In genomic region chr15:66488525-66488924, GRCh38 we compare ENCODE assay signal across 1 cellular context.
TF ChIP-seq lines count a peak whose summit lies in the region.

No MANE protein-coding gene starts in this region.

TF ChIP-seq in HepG2, 621 proteins besides CTCF, POLR2A, EP300 and RAD21:
- no peak for TF ChIP-seq SMARCE1 (IDR thresholded peaks at IDR 0.05; ENCODE audit: borderline replicate concordance)
- TF ChIP-seq ZBTB8A (CRISPR knock-in tag; IDR thresholded peaks at IDR 0.05; ENCODE audit: borderline replicate concordance, low read depth), result no peak
- TF ChIP-seq ARID3A (IDR thresholded peaks at IDR 0.05; ENCODE audit: low read depth, low read length), result no peak
- no peak for TF ChIP-seq ZSCAN25 (CRISPR knock-in tag; IDR thresholded peaks at IDR 0.05)
- no peak for TF ChIP-seq IKZF5 (CRISPR knock-in tag; IDR thresholded peaks at IDR 0.05)
- no peak for TF ChIP-seq ZNF264 (CRISPR knock-in tag; IDR thresholded peaks at IDR 0.05)
- TF ChIP-seq CERS6 (CRISPR knock-in tag; IDR thresholded peaks at IDR 0.05), result no peak
- TF ChIP-seq ARID2 (CRISPR knock-in tag; IDR thresholded peaks at IDR 0.05; ENCODE audit: borderline replicate concordance), result no peak
- TF ChIP-seq ZNF792 (CRISPR knock-in tag; IDR thresholded peaks at IDR 0.05), result no peak
- TF ChIP-seq FOXK2 (IDR thresholded peaks at IDR 0.05), result no peak
- TF ChIP-seq PBX3 (CRISPR knock-in tag; IDR thresholded peaks at IDR 0.05; ENCODE audit: borderline replicate concordance), result no peak
- no peak for TF ChIP-seq PLSCR1 (CRISPR knock-in tag; IDR thresholded peaks at IDR 0.05; ENCODE audit: borderline replicate concordance)
- TF ChIP-seq BCL3 (CRISPR knock-in tag; IDR thresholded peaks at IDR 0.05), result no peak
- no peak for TF ChIP-seq RFX5 (IDR thresholded peaks at IDR 0.05; ENCODE audit: low read depth, low read length)
- no peak for TF ChIP-seq FOXP4 (CRISPR knock-in tag; IDR thresholded peaks at IDR 0.05)
- TF ChIP-seq ZZZ3 (CRISPR knock-in tag; IDR thresholded peaks at IDR 0.05; ENCODE audit: borderline replicate concordance), result no peak
- TF ChIP-seq KAT7 (CRISPR knock-in tag; IDR thresholded peaks at IDR 0.05; ENCODE audit: borderline replicate concordance), result no peak
- no peak for TF ChIP-seq BRF2 (CRISPR knock-in tag; IDR thresholded peaks at IDR 0.05)
- no peak for TF ChIP-seq CEBPG (CRISPR knock-in tag; IDR thresholded peaks at IDR 0.05)
